ENCODE assay signal across 1 cellular context in the genomic region with DNA sequence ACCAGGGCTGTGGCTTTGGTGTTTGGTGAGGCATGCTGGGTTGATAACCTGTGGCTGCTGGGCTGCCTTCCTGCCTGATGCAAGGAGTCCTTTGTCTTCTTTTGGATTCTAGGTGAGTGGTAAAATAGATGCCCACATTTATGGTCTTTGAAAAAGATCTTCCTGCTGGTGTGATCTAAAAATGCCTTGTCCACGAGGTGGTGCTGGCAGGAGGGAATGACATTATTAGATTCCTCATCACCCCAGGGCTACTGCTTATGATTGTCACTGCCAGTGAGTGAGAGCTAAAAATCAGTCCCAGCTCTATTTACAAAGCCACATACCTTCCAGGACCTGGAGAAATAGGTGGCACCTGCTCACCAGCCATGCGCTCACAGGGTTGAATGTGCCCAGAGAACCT.
TF ChIP-seq lines count a peak whose summit lies in the region.

No MANE protein-coding gene starts in this region.

TF ChIP-seq in HepG2, 621 proteins besides CTCF, POLR2A, EP300 and RAD21 (continued from another document):
- TF ChIP-seq, protein P1, sequence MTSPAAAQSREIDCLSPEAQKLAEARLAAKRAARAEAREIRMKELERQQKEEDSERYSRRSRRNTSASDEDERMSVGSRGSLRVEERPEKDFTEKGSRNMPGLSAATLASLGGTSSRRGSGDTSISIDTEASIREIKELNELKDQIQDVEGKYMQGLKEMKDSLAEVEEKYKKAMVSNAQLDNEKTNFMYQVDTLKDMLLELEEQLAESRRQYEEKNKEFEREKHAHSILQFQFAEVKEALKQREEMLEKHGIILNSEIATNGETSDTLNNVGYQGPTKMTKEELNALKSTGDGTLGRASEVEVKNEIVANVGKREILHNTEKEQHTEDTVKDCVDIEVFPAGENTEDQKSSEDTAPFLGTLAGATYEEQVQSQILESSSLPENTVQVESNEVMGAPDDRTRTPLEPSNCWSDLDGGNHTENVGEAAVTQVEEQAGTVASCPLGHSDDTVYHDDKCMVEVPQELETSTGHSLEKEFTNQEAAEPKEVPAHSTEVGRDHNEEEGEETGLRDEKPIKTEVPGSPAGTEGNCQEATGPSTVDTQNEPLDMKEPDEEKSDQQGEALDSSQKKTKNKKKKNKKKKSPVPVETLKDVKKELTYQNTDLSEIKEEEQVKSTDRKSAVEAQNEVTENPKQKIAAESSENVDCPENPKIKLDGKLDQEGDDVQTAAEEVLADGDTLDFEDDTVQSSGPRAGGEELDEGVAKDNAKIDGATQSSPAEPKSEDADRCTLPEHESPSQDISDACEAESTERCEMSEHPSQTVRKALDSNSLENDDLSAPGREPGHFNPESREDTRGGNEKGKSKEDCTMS (CRISPR knock-in tag; conservative IDR thresholded peaks at IDR 0.05): no peak
- TF ChIP-seq ETS1 (CRISPR knock-in tag; IDR thresholded peaks at IDR 0.05) (no peak), ZBTB38 (CRISPR knock-in tag; IDR thresholded peaks at IDR 0.05) (no peak), NR2C2 (CRISPR knock-in tag; IDR thresholded peaks at IDR 0.05; ENCODE audit: borderline replicate concordance) (no peak), ZNF703 (CRISPR knock-in tag; IDR thresholded peaks at IDR 0.05; ENCODE audit: borderline replicate concordance) (no peak), ZNF205 (CRISPR knock-in tag; IDR thresholded peaks at IDR 0.05) (no peak), SALL2 (CRISPR knock-in tag; IDR thresholded peaks at IDR 0.05) (no peak), KLF9 (CRISPR knock-in tag; IDR thresholded peaks at IDR 0.05; ENCODE audit: low read depth) (no peak), HNRNPH1 (optimal IDR thresholded peaks at IDR 0.05; ENCODE audit: low read depth, low read length) (no peak), TCF7L2 (IDR thresholded peaks at IDR 0.05; ENCODE audit: low read depth, low read length) (no peak), RXRB (CRISPR knock-in tag; IDR thresholded peaks at IDR 0.05; ENCODE audit: borderline replicate concordance) (no peak), SMC3 (IDR thresholded peaks at IDR 0.05; ENCODE audit: low read length) (no peak), PCBP2 (optimal IDR thresholded peaks at IDR 0.05; ENCODE audit: low read depth, low read length, poor library complexity, severe bottlenecking) (no peak)
- TF ChIP-seq, protein P2, sequence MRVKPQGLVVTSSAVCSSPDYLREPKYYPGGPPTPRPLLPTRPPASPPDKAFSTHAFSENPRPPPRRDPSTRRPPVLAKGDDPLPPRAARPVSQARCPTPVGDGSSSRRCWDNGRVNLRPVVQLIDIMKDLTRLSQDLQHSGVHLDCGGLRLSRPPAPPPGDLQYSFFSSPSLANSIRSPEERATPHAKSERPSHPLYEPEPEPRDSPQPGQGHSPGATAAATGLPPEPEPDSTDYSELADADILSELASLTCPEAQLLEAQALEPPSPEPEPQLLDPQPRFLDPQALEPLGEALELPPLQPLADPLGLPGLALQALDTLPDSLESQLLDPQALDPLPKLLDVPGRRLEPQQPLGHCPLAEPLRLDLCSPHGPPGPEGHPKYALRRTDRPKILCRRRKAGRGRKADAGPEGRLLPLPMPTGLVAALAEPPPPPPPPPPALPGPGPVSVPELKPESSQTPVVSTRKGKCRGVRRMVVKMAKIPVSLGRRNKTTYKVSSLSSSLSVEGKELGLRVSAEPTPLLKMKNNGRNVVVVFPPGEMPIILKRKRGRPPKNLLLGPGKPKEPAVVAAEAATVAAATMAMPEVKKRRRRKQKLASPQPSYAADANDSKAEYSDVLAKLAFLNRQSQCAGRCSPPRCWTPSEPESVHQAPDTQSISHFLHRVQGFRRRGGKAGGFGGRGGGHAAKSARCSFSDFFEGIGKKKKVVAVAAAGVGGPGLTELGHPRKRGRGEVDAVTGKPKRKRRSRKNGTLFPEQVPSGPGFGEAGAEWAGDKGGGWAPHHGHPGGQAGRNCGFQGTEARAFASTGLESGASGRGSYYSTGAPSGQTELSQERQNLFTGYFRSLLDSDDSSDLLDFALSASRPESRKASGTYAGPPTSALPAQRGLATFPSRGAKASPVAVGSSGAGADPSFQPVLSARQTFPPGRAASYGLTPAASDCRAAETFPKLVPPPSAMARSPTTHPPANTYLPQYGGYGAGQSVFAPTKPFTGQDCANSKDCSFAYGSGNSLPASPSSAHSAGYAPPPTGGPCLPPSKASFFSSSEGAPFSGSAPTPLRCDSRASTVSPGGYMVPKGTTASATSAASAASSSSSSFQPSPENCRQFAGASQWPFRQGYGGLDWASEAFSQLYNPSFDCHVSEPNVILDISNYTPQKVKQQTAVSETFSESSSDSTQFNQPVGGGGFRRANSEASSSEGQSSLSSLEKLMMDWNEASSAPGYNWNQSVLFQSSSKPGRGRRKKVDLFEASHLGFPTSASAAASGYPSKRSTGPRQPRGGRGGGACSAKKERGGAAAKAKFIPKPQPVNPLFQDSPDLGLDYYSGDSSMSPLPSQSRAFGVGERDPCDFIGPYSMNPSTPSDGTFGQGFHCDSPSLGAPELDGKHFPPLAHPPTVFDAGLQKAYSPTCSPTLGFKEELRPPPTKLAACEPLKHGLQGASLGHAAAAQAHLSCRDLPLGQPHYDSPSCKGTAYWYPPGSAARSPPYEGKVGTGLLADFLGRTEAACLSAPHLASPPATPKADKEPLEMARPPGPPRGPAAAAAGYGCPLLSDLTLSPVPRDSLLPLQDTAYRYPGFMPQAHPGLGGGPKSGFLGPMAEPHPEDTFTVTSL (CRISPR knock-in tag; IDR thresholded peaks at IDR 0.05; ENCODE audit: borderline replicate concordance): no peak
